ENCODE assay signal across 8 cellular contexts in genomic region chr20:41411458-41411857, GRCh38. TPM values are rescaled to one million over a fixed set of nuclear protein-coding genes. Genes with fewer than 3 reads are reported as not detected.
DNase-seq lines count a peak whose midpoint lies in the region; ATAC-seq, FAIRE-seq and TF ChIP-seq lines count a peak whose summit lies in the region.

No MANE protein-coding gene starts in this region.

- in situ Hi-C loops in K562 (cut with MboI): no loop called here

- no peaks in the 10 kb centered on the region for H3K79me2 ChIP-seq in K562 (ENCODE audit: control insufficient read depth, insufficient read depth, low read length)

- H3K36me3 ChIP-seq in K562 (ENCODE audit: control insufficient read depth, insufficient read depth, low read length) (peaks cover 88% of the 10 kb centered on the region; the same call in 2 of the 3 replicates), liver (ENCODE audit: control insufficient read depth in 4 of 4, insufficient read depth in 3 of 4, low read depth in 1 of 4, low read length in 3 of 4) (peaks cover 13 to 87% (median 51%) of the 10 kb centered on the region in 4 donors)

- no peak overlapping the region for H2AFZ ChIP-seq in K562 (ENCODE audit: low read depth, low read length)

- POLR2A ChIA-PET in K562 (lab: Yijun Ruan, JAX): interaction anchor here (1.0 kb wide), 1 partner anchor 14 kb away, joined by 3 read pairs; no protein-coding TSS in a partner anchor

- H3K27ac ChIP-seq in K562 (ENCODE audit: extremely low read depth, low read depth, low read length) (no peak overlapping the region), liver (ENCODE audit: low read depth in 1 of 2, low read length in 2 of 2) (no peak overlapping the region)

- no peaks in the 10 kb centered on the region for H3K9me3 ChIP-seq in K562 (replicated peaks; ENCODE audit: control insufficient read depth, insufficient read depth, low read depth, low read length)
- H3K9me3 ChIP-seq in liver (ENCODE audit: control insufficient read depth in 4 of 4, low read length in 3 of 4): no peaks in the 10 kb centered on the region

- DNase-seq in AG09309 (ENCODE audit: low read depth) (no peak), K562 (ENCODE audit: extremely low read depth in 1 of 4, low spot score in 3 of 4) (peak in 1 of 4 experiments; percentile 14), nucleus accumbens (lab: John Stamatoyannopoulos, UW) (no peak), CD1c-positive myeloid dendritic cell (ENCODE audit: extremely low spot score) (no peak)
- peak; percentile 19 for DNase-seq in Jurkat, Clone E6-1 (ENCODE audit: low read depth, low spot score)

- H4K20me1 ChIP-seq in K562 (replicated peaks; ENCODE audit: control insufficient read depth, insufficient read depth, low read length): no peaks in the 10 kb centered on the region; the same call in 1 of the 2 replicates

- H3K4me3 ChIP-seq in AG09309 (ENCODE audit: control insufficient read depth, low read depth, low read length) (no peak overlapping the region), K562 (no peak overlapping the region), liver (ENCODE audit: low read depth in 1 of 3, low read length in 3 of 3) (no peak overlapping the region)
- no peak overlapping the region for H3K4me3 ChIP-seq in Jurkat, Clone E6-1 (ENCODE audit: low read length)

- TF ChIP-seq EP300 in K562 (IDR thresholded peaks at IDR 0.05; ENCODE audit: low read length): no peak

- intact Hi-C loops in K562 (cut with micrococcal nuclease): loop anchor here (1.0 kb wide), 1 partner anchor 71 kb away; the partner anchor contains the start of gene LPIN3

- peaks cover 0 to 4% of the 10 kb centered on the region in 2 experiments; a peak in 3 of 5 replicates for H3K4me1 ChIP-seq in K562 (replicated peaks in 1 of 2; ENCODE audit: control insufficient read depth in 2 of 2, insufficient read depth in 2 of 2, low read length in 2 of 2)
- H3K4me1 ChIP-seq in liver (ENCODE audit: control insufficient read depth in 4 of 4, insufficient read depth in 4 of 4, low read length in 3 of 4): no peaks in the 10 kb centered on the region

- H3K9me1 ChIP-seq in K562 (ENCODE audit: control insufficient read depth, insufficient read depth, low read length): no peaks in the 10 kb centered on the region

- 28% methylated on average over 2 of the region's 2 CpGs for WGBS in K562 (ENCODE audit: insufficient coverage, low coverage, missing lambda C conversion rate)
- WGBS in liver: 30% methylated on average over 2 of the region's 2 CpGs

- CTCF ChIA-PET in K562 (lab: Yijun Ruan, JAX; ENCODE audit: low intra/inter-chr PET ratio): interaction anchor here (1.3 kb wide), 1 partner anchor 161 kb away, joined by 4 read pairs; no protein-coding TSS in a partner anchor

- ATAC-seq in K562 (peak; percentile 51; the same call in 1 of the 3 replicates), HG02588 (IDR thresholded peaks at IDR 0.05; ENCODE audit: unreplicated experiment) (no peak), GM19324 (IDR thresholded peaks at IDR 0.05; ENCODE audit: low FRiP score, unreplicated experiment) (no peak)

- H3K9ac ChIP-seq in K562 (ENCODE audit: insufficient read depth in 1 of 2, low read depth in 2 of 2, low read length in 2 of 2) (no peak overlapping the region), liver (ENCODE audit: low read depth in 1 of 2, low read length in 2 of 2) (no peak overlapping the region)

- TF ChIP-seq RAD21 in K562 (CRISPR knock-in tag; conservative IDR thresholded peaks at IDR 0.05 in 1 of 2, IDR thresholded peaks at IDR 0.05 in 1 of 2) (peak in 1 of 2 experiments; percentile 41; a peak in 1 of 4 replicates), liver (IDR thresholded peaks at IDR 0.05) (peak; percentile 66 to 75)

- FAIRE-seq in K562 (lab: Jason Lieb, UNC): no peak

- H3K4me2 ChIP-seq in K562 (ENCODE audit: insufficient read depth, low read length): no peak overlapping the region

- no peak for TF ChIP-seq POLR2A in K562 (conservative IDR thresholded peaks at IDR 0.05)

- TF ChIP-seq CTCF in AG09309 (IDR thresholded peaks at IDR 0.05; ENCODE audit: control insufficient read depth, insufficient read depth, low read depth, low read length, missing control alignments) (peak; percentile 38), K562 (IDR thresholded peaks at IDR 0.05 in 2 of 3, conservative IDR thresholded peaks at IDR 0.05 in 1 of 3; ENCODE audit: insufficient read depth in 2 of 3, low read depth in 1 of 3, low read length in 3 of 3) (peak in 2 of 3 experiments; percentile 48 to 53; a peak in 4 of 6 replicates), liver (IDR thresholded peaks at IDR 0.05; ENCODE audit: low read depth, low read length, missing input control) (peak; percentile 26)

- no TSS peak for BruUV-seq in K562 (replicated peaks; lab: Mats Ljungman, UMichigan)

- no peaks in the 10 kb centered on the region for H3K27me3 ChIP-seq in K562 (ENCODE audit: control insufficient read depth in 2 of 2, insufficient read depth in 2 of 2, low read length in 2 of 2)
- no peaks in the 10 kb centered on the region for H3K27me3 ChIP-seq in liver (ENCODE audit: control insufficient read depth in 4 of 4, insufficient read depth in 4 of 4, low read length in 3 of 4)

TF ChIP-seq in K562, 482 proteins besides CTCF, POLR2A, EP300 and RAD21 (continues in another document):
- no peak for TF ChIP-seq CGGBP1 (CRISPR knock-in tag; IDR thresholded peaks at IDR 0.05)
- no peak for TF ChIP-seq ZNF75A (CRISPR knock-in tag; IDR thresholded peaks at IDR 0.05)
- no peak for TF ChIP-seq TBP (optimal IDR thresholded peaks at IDR 0.05; ENCODE audit: low read depth, low read length)
- no peak for TF ChIP-seq L3MBTL2 (IDR thresholded peaks at IDR 0.05)
- TF ChIP-seq BCL6 (CRISPR knock-in tag; IDR thresholded peaks at IDR 0.05): no peak
- TF ChIP-seq ZNF512 (tag; IDR thresholded peaks at IDR 0.05): no peak
- no peak for TF ChIP-seq MTF1 (CRISPR knock-in tag; IDR thresholded peaks at IDR 0.05; ENCODE audit: borderline replicate concordance)

TF ChIP-seq in liver, 16 proteins besides CTCF, POLR2A, EP300 and RAD21:
- TF ChIP-seq SP1 (IDR thresholded peaks at IDR 0.05) (no peak), NR2F2 (IDR thresholded peaks at IDR 0.05) (peak; percentile 36)

RNA-seq across cellular contexts. Expression of gene EMILIN3, which starts 44.8 kb away (rescaled TPM):
- polyA plus RNA-seq in Jurkat, Clone E6-1 (2012; ENCODE audit: insufficient read depth, insufficient read length): not detected
- not detected in 2 replicates for total RNA-seq in K562 (2011; cell fraction: chromatin; rRNA removed; ENCODE audit: low replicate concordance)
- total RNA-seq in K562 (2011; cell fraction: nucleolus; rRNA removed): not detected in 2 replicates
- not detected in 2 replicates for total RNA-seq in K562 (2011; cell fraction: nucleoplasm; rRNA removed)
- not detected in 2 replicates for total RNA-seq in K562 (2014; rRNA removed)
- not detected in 2 replicates for total RNA-seq in K562 (2014; rRNA removed; fragmentation: Illumina TruSeq; extraction: Trizol)
- total RNA-seq in K562 (2015; rRNA removed; fragmentation: Illumina TruSeq; extraction: Trizol): not detected in 2 replicates
- total RNA-seq in K562 (2021): not detected in 2 replicates
- polyA plus RNA-seq in K562 (2011; rRNA removed): not detected in 2 replicates
- not detected in 2 replicates for polyA plus RNA-seq in K562 (2011; cell fraction: cytosol; rRNA removed)
- polyA plus RNA-seq in K562 (2011; cell fraction: nucleus; rRNA removed): not detected in 2 replicates
- 0.03 and 0.14 TPM in 2 replicates for polyA plus RNA-seq in K562 (2012)
- not detected in 2 replicates for polyA plus RNA-seq in K562 (2014; fragmentation: Illumina TruSeq; extraction: Trizol)
- under 1 TPM in 1 of 2 experiments, not detected in 1; 0.07 TPM for polyA plus RNA-seq in K562 (2014; fragmentation: Nextera tagmentation; extraction: Ambion mirVana)
- 0.01 TPM in 1 of 2 replicates, not detected in the other for polyA plus RNA-seq in K562 (2014; rRNA removed)
- polyA minus RNA-seq in K562 (2011; rRNA and poly(A)+ RNA removed): not detected in 2 replicates
- not detected in 2 replicates for polyA minus RNA-seq in K562 (2011; cell fraction: cytosol; rRNA and poly(A)+ RNA removed)
- not detected in 2 replicates for polyA minus RNA-seq in K562 (2011; cell fraction: nucleus; rRNA and poly(A)+ RNA removed)
- under 1 TPM in 1 of 2 donors, not detected in 1; 0.17 TPM for total RNA-seq in liver
- under 1 TPM; 0.05 to 0.79 TPM for polyA plus RNA-seq in liver
